2 cellular contexts compared by ENCODE assay signal in the genomic region with DNA sequence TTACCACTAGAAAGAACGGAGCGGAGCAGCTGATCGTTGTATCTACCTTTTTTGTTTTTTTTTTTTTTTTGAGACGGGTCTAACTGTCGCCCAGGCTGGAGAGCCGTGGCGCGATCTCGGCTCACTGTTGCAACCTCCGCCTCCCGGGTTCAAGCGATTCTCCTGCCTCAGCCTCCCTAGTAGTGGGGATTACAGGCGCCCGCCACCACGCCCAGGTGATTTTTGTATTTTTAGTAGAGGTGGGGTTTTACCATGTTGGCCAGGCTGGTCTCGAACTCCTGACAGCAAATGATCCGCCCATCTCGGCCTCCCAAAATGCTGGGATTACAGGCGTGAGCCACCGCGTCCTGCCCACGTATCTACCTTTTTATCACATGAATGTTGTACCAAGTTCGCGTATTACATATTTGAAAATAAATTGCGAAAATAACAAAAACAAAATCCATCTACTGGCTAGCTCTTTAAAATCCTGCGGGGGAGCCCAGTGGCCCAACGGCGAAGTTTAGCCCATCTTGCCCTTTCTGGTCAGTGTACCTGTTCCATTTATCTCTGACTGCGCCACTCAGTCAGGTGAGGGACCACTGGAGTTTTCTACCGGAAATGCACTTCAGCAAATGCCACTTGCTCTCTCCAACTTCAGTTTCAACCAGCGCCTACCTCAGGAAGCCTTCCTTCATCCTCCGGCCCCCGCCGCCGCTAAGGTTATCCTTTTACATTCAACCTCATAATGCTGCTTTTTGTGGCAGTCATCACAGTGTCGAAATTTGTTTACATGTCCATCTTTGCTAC.
TF ChIP-seq lines count a peak whose summit lies in the region.

No MANE protein-coding gene starts in this region.

TF ChIP-seq in HCT116, 20 proteins besides CTCF, POLR2A, EP300 and RAD21:
- TF ChIP-seq ELF1 (IDR thresholded peaks at IDR 0.05; ENCODE audit: borderline replicate concordance, low read depth) (no peak), TCF7L2 (IDR thresholded peaks at IDR 0.05; ENCODE audit: borderline replicate concordance, extremely low read depth, insufficient read depth, insufficient read length) (no peak)
- TF ChIP-seq, protein P1, sequence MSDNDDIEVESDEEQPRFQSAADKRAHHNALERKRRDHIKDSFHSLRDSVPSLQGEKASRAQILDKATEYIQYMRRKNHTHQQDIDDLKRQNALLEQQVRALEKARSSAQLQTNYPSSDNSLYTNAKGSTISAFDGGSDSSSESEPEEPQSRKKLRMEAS (IDR thresholded peaks at IDR 0.05): no peak

TF ChIP-seq in H1, 55 proteins besides CTCF, POLR2A, EP300 and RAD21:
- TF ChIP-seq NRF1 (IDR thresholded peaks at IDR 0.05; ENCODE audit: low read depth, low read length): 0 out of 2 replicates have a peak, but pooled peaks have one; percentile 8
- no peak for TF ChIP-seq RXRA (IDR thresholded peaks at IDR 0.05; ENCODE audit: insufficient read depth, low read depth, low read length)
